In the genomic region with DNA sequence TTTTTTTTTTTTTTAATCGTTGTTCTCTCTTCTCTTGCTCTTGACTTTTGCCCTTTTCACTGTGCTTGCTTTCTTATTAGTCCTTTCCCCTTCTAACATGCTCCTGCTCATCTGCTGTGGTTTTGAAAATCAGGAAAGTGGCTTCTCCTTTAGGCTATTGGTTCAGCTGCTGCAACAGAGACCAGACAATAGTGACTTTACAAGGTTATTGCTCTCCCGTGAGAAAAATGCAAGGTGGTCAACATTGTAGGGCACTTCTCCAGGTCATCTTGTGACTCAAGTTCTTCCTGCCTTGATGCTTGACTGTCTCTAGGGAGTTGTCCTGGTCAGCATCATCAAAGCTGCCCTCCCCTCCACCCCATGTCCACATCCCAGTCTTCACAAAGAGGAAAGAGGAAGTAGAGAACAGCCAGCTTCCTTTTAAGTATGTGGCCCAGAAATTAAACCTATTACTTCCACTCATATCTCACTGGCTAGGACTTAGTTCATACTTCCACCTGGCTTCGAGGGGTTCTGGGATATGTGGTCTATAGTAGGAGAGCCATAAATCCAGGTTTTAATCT, we compare ENCODE assay signal across 31 cellular contexts. TPM values are rescaled to one million over a fixed set of nuclear protein-coding genes. Genes with fewer than 3 reads are reported as not detected.
A peak's percentile ranks its signal among the peaks of the same experiment; 100 is the strongest.
DNase-seq lines count a peak whose midpoint lies in the region; ATAC-seq lines count a peak whose summit lies in the region.
"Had no signal": no experiment of that assay in that cellular context is flagged by ENCODE, and none has a peak within 500 bp of the region (broad histone marks: within the 10 kb centered on the region; RNA-seq: fewer than 3 reads in every experiment).

No MANE protein-coding gene starts in this region.

- H3K4me3 ChIP-seq in MG63 (no peak overlapping the region), right cardiac atrium (ENCODE audit: low read length) (no peak overlapping the region)
- H3K4me3 ChIP-seq: thoracic aorta, vagina had no signal

- intact Hi-C loops in right cardiac atrium (cut with DNase I): no loop called here

- ATAC-seq in right cardiac atrium: no peak
- ATAC-seq: activated CD4-positive, CD25-positive, alpha-beta regulatory T cell treated with anti-CD3 and anti-CD28 coated beads, Interleukin-2, amount 50 U/mL, for 24 hours; PC-3; stimulated activated naive CD8-positive, alpha-beta T cell treated with anti-CD3 and anti-CD28 coated beads, Interleukin-15, Interleukin-2, amounts not matched to agents 100 U/mL and 50 U/mL, for 24 hours had no signal

- no peak overlapping the region for H3K27ac ChIP-seq in right cardiac atrium (ENCODE audit: low read length)
- H3K27ac ChIP-seq: thoracic aorta, vagina had no signal

- H3K27me3 ChIP-seq in MG63: no peaks in the 10 kb centered on the region
- H3K27me3 ChIP-seq in right cardiac atrium (ENCODE audit: control insufficient read depth, insufficient read depth): no peaks in the 10 kb centered on the region

- DNase-seq in SIG-M5 treated with dmso at 0.1 percent for 504 hours (lab: John Stamatoyannopoulos, UW; ENCODE audit: unreplicated experiment) (peak; percentile 52), SIG-M5 (lab: John Stamatoyannopoulos, UW) (no peak), Kasumi-1 (lab: John Stamatoyannopoulos, UW) (peak; percentile 30 to 49), NOMO-1 (lab: John Stamatoyannopoulos, UW; ENCODE audit: unreplicated experiment in 2 of 2) (peak; percentile 1 to 62), islet precursor cell (peak; percentile 29), MG63 (no peak), right cardiac atrium (no peak)
- no peak for DNase-seq in stimulated activated CD4-positive, alpha-beta T cell treated with anti-CD3 and anti-CD28 coated beads, Interleukin-4, amount 100 ng/mL, for 1 hour
- DNase-seq: activated CD4-positive, alpha-beta memory T cell treated with anti-CD3 and anti-CD28 coated beads, Interleukin-2, amount 10 ng/mL, durations not matched to agents 7 days and 5 days; activated gamma-delta T cell; activated T-cell treated with anti-CD3 and anti-CD28 coated beads for 4 hours; CD4-positive, alpha-beta memory T cell; central memory CD4-positive, alpha-beta T cell; dermis blood vessel endothelial cell; DND-41; NCI-H1694; NCI-H526 treated with DMSO at 0.1 percent for 48 hours; PC-3; retina; Right ventricle myocardium superior; stimulated activated naive CD8-positive, alpha-beta T cell treated with anti-CD3 and anti-CD28 coated beads, Interleukin-15, Interleukin-2, amounts not matched to agents 100 U/mL and 50 U/mL, for 24 hours; T-helper 1 cell had no signal

- peaks cover 1% of the 10 kb centered on the region for H3K4me1 ChIP-seq in right cardiac atrium (ENCODE audit: control insufficient read depth, insufficient read depth, low read length)

- WGBS in right cardiac atrium: 60% methylated on average over 3 of the region's 3 CpGs

- no peaks in the 10 kb centered on the region for H3K9me3 ChIP-seq in MG63
- no peaks in the 10 kb centered on the region for H3K9me3 ChIP-seq in right cardiac atrium (ENCODE audit: control insufficient read depth, low read length)
- H3K9me3 ChIP-seq: thoracic aorta, vagina had no signal

- no peaks in the 10 kb centered on the region for H3K36me3 ChIP-seq in MG63
- H3K36me3 ChIP-seq: thoracic aorta, vagina had no signal

RNA-seq across cellular contexts. Expression of gene TMEM63C, which starts 3.9 kb away (rescaled TPM):
- not detected in 2 replicates for total RNA-seq in MG63 (2014; rRNA removed; shearing (Covaris generic); ENCODE audit: low replicate concordance)
- under 1 TPM in 3 of 4 donors, not detected in 1; 0.03 to 0.23 (median 0.14) TPM for total RNA-seq in right cardiac atrium
- 0.11 TPM for polyA plus RNA-seq in right cardiac atrium
- total RNA-seq: HT1080 had no signal
- polyA plus RNA-seq: AG04450; CD4-positive, alpha-beta memory T cell; fibroblast of lung had no signal

RNA-seq across cellular contexts. Expression of gene ZDHHC22, which starts 36.1 kb away (rescaled TPM):
- not detected in 2 replicates for total RNA-seq in MG63 (2014; rRNA removed; shearing (Covaris generic); ENCODE audit: low replicate concordance)
- total RNA-seq in right cardiac atrium: not detected
- polyA plus RNA-seq in right cardiac atrium: not detected
- total RNA-seq: activated CD4-positive, alpha-beta memory T cell treated with anti-CD3 and anti-CD28 coated beads, Interleukin-2, amount 10 ng/mL, durations not matched to agents 7 days and 5 days; CD4-positive, alpha-beta memory T cell; dermis blood vessel endothelial cell; fibroblast of lung; lower leg skin; mononuclear cell; Right ventricle myocardium superior; thoracic aorta; vagina had no signal
- polyA plus RNA-seq: AG04450; CD4-positive, alpha-beta memory T cell; fibroblast of lung; keratinocyte had no signal

Comparison
In these comparisons a context has a peak if more than half of its experiments do, and no peak if none do; other contexts are left out.
1. DNase-seq: peak in SIG-M5 treated with dmso at 0.1 percent for 504 hours (single experiment), Kasumi-1 (2 of 2), NOMO-1 (2 of 2) and islet precursor cell (single experiment); none in SIG-M5 (single experiment), stimulated activated CD4-positive, alpha-beta T cell treated with anti-CD3 and anti-CD28 coated beads, Interleukin-4, amount 100 ng/mL, for 1 hour (single experiment), MG63 (single experiment) and right cardiac atrium (0 of 3).